8 cellular contexts compared by ENCODE assay signal in genomic region chrX:40106677-40107290, GRCh38. TPM values are rescaled to one million over a fixed set of nuclear protein-coding genes. Genes with fewer than 3 reads are reported as not detected.
DNase-seq lines count a peak whose midpoint lies in the region; ATAC-seq and TF ChIP-seq lines count a peak whose summit lies in the region.

No MANE protein-coding gene starts in this region.

- WGBS in SK-N-SH (ENCODE audit: low lambda C conversion rate): 38% methylated on average over 27 of the region's 35 CpGs

- no peaks in the 10 kb centered on the region for H3K9me3 ChIP-seq in SK-N-SH
- H3K9me3 ChIP-seq in iPS-15b (ENCODE audit: control insufficient read depth, insufficient read depth, low read length): no peaks in the 10 kb centered on the region
- no peaks in the 10 kb centered on the region for H3K9me3 ChIP-seq in subcutaneous abdominal adipose tissue (ENCODE audit: control insufficient read depth in 5 of 5, low read length in 5 of 5)

- H3K9ac ChIP-seq in SK-N-SH: peak overlapping the region; percentile 36; the same call in 1 of the 2 replicates
- H3K9ac ChIP-seq in iPS-15b (ENCODE audit: low read depth, low read length): peak overlapping the region; percentile 49
- H3K9ac ChIP-seq in subcutaneous abdominal adipose tissue (ENCODE audit: low read length in 5 of 5): peak overlapping the region in 3 of 5 donors; percentile 39 to 48 (median 41)

- ATAC-seq in SK-N-SH treated with all-trans-retinoic acid at 6 μM for 48 hours (no peak), HG02852 (IDR thresholded peaks at IDR 0.05; ENCODE audit: unreplicated experiment) (no peak), left colon (no peak)

- TF ChIP-seq RAD21 in SK-N-SH (IDR thresholded peaks at IDR 0.05; ENCODE audit: low read length): no peak

- no peaks in the 10 kb centered on the region for H3K79me2 ChIP-seq in SK-N-SH (ENCODE audit: insufficient read depth)

- H3K4me1 ChIP-seq in SK-N-SH (ENCODE audit: control insufficient read depth in 1 of 2, insufficient read depth in 2 of 2, low read depth in 1 of 2, low read length in 1 of 2) (peaks cover 0 to 30% of the 10 kb centered on the region in 2 experiments; a peak in 3 of 4 replicates), iPS-15b (ENCODE audit: control insufficient read depth, insufficient read depth, low read length) (peaks cover 23% of the 10 kb centered on the region), subcutaneous abdominal adipose tissue (ENCODE audit: control insufficient read depth in 5 of 5, insufficient read depth in 5 of 5, low read length in 5 of 5) (peaks cover 0 to 44% (median 33%) of the 10 kb centered on the region in 5 donors)

- H3K4me3 ChIP-seq in SK-N-SH (ENCODE audit: low read depth in 2 of 2, low read length in 1 of 2): peak overlapping the region; percentile 34 to 61; a peak in 3 of 4 replicates
- peak overlapping the region; percentile 24 for H3K4me3 ChIP-seq in WI38 (ENCODE audit: low read depth, low read length)
- H3K4me3 ChIP-seq in iPS-15b (ENCODE audit: low read depth, low read length): peak overlapping the region; percentile 68
- H3K4me3 ChIP-seq in subcutaneous abdominal adipose tissue (ENCODE audit: low read depth in 1 of 5, low read length in 5 of 5): peak overlapping the region; percentile 41 to 67 (median 49)

- H3K27me3 ChIP-seq in SK-N-SH (ENCODE audit: insufficient read depth) (peaks cover 24% of the 10 kb centered on the region; the same call in 1 of the 2 replicates), iPS-15b (ENCODE audit: control insufficient read depth, insufficient read depth, low read length) (peaks cover 40% of the 10 kb centered on the region), subcutaneous abdominal adipose tissue (ENCODE audit: control insufficient read depth in 5 of 5, insufficient read depth in 4 of 5, low read length in 5 of 5) (peaks cover 5 to 43% (median 23%) of the 10 kb centered on the region in 5 donors)

- TF ChIP-seq EP300 in SK-N-SH (IDR thresholded peaks at IDR 0.05; ENCODE audit: borderline replicate concordance in 1 of 2, low read depth in 1 of 2, low read length in 1 of 2): no peak

- TF ChIP-seq CTCF in SK-N-SH (IDR thresholded peaks at IDR 0.05) (no peak), WI38 (IDR thresholded peaks at IDR 0.05; ENCODE audit: low read depth, low read length) (no peak)

- peak overlapping the region; percentile 67; the same call in 1 of the 2 replicates for H3K4me2 ChIP-seq in SK-N-SH

- peaks cover 12% of the 10 kb centered on the region for H3F3A ChIP-seq in SK-N-SH (replicated peaks; ENCODE audit: insufficient read depth)

- CTCF ChIA-PET in SK-N-SH (lab: Yijun Ruan, JAX): no interaction called here

- DNase-seq in SK-N-SH: peak; percentile 49
- DNase-seq in left colon: no peak
- DNase-seq in activated CD4-positive, alpha-beta T cell treated with anti-CD3 and anti-CD28 coated beads, Interleukin-2, amount 50 U/mL, for 4 hours: no peak

- H3K9me2 ChIP-seq in SK-N-SH: no peaks in the 10 kb centered on the region

- no peaks in the 10 kb centered on the region for H4K20me1 ChIP-seq in SK-N-SH (ENCODE audit: insufficient read depth)

- POLR2A ChIA-PET in SK-N-SH (lab: Yijun Ruan, JAX): no interaction called here

- H2AFZ ChIP-seq in SK-N-SH (ENCODE audit: low read depth): no peak overlapping the region; the same call in 1 of the 2 replicates

- intact Hi-C loops in left colon (cut with DNase I, micrococcal nuclease): loop anchor here in 1 of 2 donors (5.0 kb wide), 1 partner anchor 66 kb away; no protein-coding TSS in a partner anchor

- peak overlapping the region; percentile 52 to 93; a peak in 3 of 4 replicates for H3K27ac ChIP-seq in SK-N-SH (ENCODE audit: low read depth in 2 of 2, low read length in 1 of 2)
- H3K27ac ChIP-seq in subcutaneous abdominal adipose tissue (ENCODE audit: low read depth, low read length): peak overlapping the region; percentile 67

- no peaks in the 10 kb centered on the region for H3K36me3 ChIP-seq in SK-N-SH (replicated peaks in 1 of 2; ENCODE audit: control insufficient read depth in 1 of 2, insufficient read depth in 2 of 2, low read length in 1 of 2)
- no peaks in the 10 kb centered on the region for H3K36me3 ChIP-seq in iPS-15b (ENCODE audit: control insufficient read depth, insufficient read depth, low read length)
- H3K36me3 ChIP-seq in subcutaneous abdominal adipose tissue (ENCODE audit: control insufficient read depth in 5 of 5, insufficient read depth in 5 of 5, low read length in 5 of 5): no peaks in the 10 kb centered on the region

TF ChIP-seq in SK-N-SH, 30 proteins besides CTCF, POLR2A, EP300 and RAD21:
- TF ChIP-seq PBX3 (IDR thresholded peaks at IDR 0.05) (no peak), ELF1 (IDR thresholded peaks at IDR 0.05) (no peak), JUND (IDR thresholded peaks at IDR 0.05) (no peak), FOXM1 (IDR thresholded peaks at IDR 0.05; ENCODE audit: low read depth) (no peak), TEAD4 (IDR thresholded peaks at IDR 0.05; ENCODE audit: borderline replicate concordance, insufficient read depth) (no peak), GABPA (IDR thresholded peaks at IDR 0.05; ENCODE audit: low read depth) (no peak), MXI1 (IDR thresholded peaks at IDR 0.05; ENCODE audit: low read depth, low read length) (no peak), NFIC (IDR thresholded peaks at IDR 0.05; ENCODE audit: borderline replicate concordance) (no peak), RCOR1 (IDR thresholded peaks at IDR 0.05; ENCODE audit: low read length) (no peak), NRF1 (IDR thresholded peaks at IDR 0.05; ENCODE audit: low read depth, low read length) (no peak), TCF12 (IDR thresholded peaks at IDR 0.05) (no peak), POLR2AphosphoS5 (IDR thresholded peaks at IDR 0.05; ENCODE audit: low read depth, low read length) (no peak), FOSL2 (IDR thresholded peaks at IDR 0.05; ENCODE audit: borderline replicate concordance, low read depth) (no peak), TAF1 (IDR thresholded peaks at IDR 0.05; ENCODE audit: borderline replicate concordance, low read depth, low read length) (no peak), SMC3 (IDR thresholded peaks at IDR 0.05; ENCODE audit: low read depth, low read length) (no peak), GATA2 (CRISPR knock-in tag; IDR thresholded peaks at IDR 0.05) (no peak)

TF ChIP-seq in SK-N-SH treated with all-trans-retinoic acid at 6 μM for 48 hours, 23 proteins besides CTCF, POLR2A, EP300 and RAD21:
- TF ChIP-seq BACH2 (CRISPR knock-in tag; IDR thresholded peaks at IDR 0.05; ENCODE audit: borderline replicate concordance) (no peak), ZNF565 (CRISPR knock-in tag; conservative IDR thresholded peaks at IDR 0.05; ENCODE audit: low read depth) (no peak)
- TF ChIP-seq, protein P1, sequence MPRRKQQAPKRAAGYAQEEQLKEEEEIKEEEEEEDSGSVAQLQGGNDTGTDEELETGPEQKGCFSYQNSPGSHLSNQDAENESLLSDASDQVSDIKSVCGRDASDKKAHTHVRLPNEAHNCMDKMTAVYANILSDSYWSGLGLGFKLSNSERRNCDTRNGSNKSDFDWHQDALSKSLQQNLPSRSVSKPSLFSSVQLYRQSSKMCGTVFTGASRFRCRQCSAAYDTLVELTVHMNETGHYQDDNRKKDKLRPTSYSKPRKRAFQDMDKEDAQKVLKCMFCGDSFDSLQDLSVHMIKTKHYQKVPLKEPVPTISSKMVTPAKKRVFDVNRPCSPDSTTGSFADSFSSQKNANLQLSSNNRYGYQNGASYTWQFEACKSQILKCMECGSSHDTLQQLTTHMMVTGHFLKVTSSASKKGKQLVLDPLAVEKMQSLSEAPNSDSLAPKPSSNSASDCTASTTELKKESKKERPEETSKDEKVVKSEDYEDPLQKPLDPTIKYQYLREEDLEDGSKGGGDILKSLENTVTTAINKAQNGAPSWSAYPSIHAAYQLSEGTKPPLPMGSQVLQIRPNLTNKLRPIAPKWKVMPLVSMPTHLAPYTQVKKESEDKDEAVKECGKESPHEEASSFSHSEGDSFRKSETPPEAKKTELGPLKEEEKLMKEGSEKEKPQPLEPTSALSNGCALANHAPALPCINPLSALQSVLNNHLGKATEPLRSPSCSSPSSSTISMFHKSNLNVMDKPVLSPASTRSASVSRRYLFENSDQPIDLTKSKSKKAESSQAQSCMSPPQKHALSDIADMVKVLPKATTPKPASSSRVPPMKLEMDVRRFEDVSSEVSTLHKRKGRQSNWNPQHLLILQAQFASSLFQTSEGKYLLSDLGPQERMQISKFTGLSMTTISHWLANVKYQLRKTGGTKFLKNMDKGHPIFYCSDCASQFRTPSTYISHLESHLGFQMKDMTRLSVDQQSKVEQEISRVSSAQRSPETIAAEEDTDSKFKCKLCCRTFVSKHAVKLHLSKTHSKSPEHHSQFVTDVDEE (CRISPR knock-in tag; IDR thresholded peaks at IDR 0.05): no peak

RNA-seq across cellular contexts. Expression of gene BCOR, which starts 9.0 kb away (rescaled TPM):
- polyA plus RNA-seq in SK-N-SH (2012; rRNA removed): 6.9 and 8.8 TPM in 2 replicates
- polyA plus RNA-seq in SK-N-SH (2012; cell fraction: cytosol; rRNA removed): 8.4 and 9.4 TPM in 2 replicates
- 19.4 and 21.9 TPM in 2 replicates for polyA plus RNA-seq in SK-N-SH (2012; cell fraction: nucleus; rRNA removed)
- 10 to 100 TPM; 19.0 to 24.4 TPM for total RNA-seq in left colon
